1 cellular context compared by ENCODE assay signal in the genomic region with DNA sequence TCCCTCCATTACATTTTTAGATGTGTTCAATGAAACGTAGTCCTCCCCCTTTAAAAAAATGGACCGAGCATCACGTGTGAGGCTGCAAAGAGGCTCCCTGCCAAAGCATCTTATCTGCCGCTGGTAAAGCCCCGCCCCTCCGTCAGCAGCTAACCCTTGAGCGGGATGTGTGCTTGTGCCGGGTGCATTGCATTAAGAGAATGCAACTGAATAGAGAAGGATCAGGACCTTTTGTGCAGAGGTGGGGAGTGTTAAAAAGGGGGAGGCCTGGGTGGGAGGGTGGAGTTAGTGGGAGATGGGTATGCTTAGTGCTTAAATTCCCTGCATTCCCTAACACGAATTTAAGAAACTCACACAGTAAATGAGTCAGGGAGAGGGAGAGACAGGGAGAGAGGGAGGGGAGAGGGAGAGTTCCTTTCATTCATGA.
A peak's percentile ranks its signal among the peaks of the same experiment; 100 is the strongest.
TF ChIP-seq lines count a peak whose summit lies in the region.

No MANE protein-coding gene starts in this region.

TF ChIP-seq in IMR-90, 13 proteins besides CTCF, POLR2A, EP300 and RAD21 (continued from another document):
- TF ChIP-seq CEBPB (IDR thresholded peaks at IDR 0.05; ENCODE audit: low read depth, low read length) = no peak
- TF ChIP-seq, protein P1, sequence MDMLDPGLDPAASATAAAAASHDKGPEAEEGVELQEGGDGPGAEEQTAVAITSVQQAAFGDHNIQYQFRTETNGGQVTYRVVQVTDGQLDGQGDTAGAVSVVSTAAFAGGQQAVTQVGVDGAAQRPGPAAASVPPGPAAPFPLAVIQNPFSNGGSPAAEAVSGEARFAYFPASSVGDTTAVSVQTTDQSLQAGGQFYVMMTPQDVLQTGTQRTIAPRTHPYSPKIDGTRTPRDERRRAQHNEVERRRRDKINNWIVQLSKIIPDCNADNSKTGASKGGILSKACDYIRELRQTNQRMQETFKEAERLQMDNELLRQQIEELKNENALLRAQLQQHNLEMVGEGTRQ (IDR thresholded peaks at IDR 0.05; ENCODE audit: low read depth, low read length) = peak; percentile 87
- TF ChIP-seq MAFK (IDR thresholded peaks at IDR 0.05; ENCODE audit: low read depth, low read length) = no peak
TF ChIP-seq in IMR-90: peak in this region for 3.
